ENCODE assay signal across 8 cellular contexts in genomic region chr12:70366581-70367267, GRCh38. TPM values are rescaled to one million over a fixed set of nuclear protein-coding genes. Genes with fewer than 3 reads are reported as not detected.
DNase-seq lines count a peak whose midpoint lies in the region; ATAC-seq and TF ChIP-seq lines count a peak whose summit lies in the region.

No MANE protein-coding gene starts in this region.

- H3K36me3 ChIP-seq in DOHH2 (ENCODE audit: control insufficient read depth, low read length): peaks cover 39% of the 10 kb centered on the region
- no peaks in the 10 kb centered on the region for H3K36me3 ChIP-seq in right atrium auricular region

- H3K27ac Mint-ChIP-seq in IgD-negative memory B cell: peak overlapping the region in 1 of 3 donors; percentile 24

- H3K36me3 Mint-ChIP-seq in IgD-negative memory B cell: no peaks in the 10 kb centered on the region

- H3K27me3 ChIP-seq in DOHH2 (ENCODE audit: control insufficient read depth, low read length) (no peaks in the 10 kb centered on the region; the same call in 1 of the 2 replicates), right atrium auricular region (no peaks in the 10 kb centered on the region)

- H3K4me3 ChIP-seq in DOHH2 (ENCODE audit: low read length) (peak overlapping the region; percentile 94), right atrium auricular region (peak overlapping the region; percentile 73 to 86)

- H3K27ac ChIP-seq in DOHH2 (ENCODE audit: low read depth, low read length) (peak overlapping the region; percentile 64), right atrium auricular region (peak overlapping the region; percentile 50 to 66)

- peak; percentile 13 for TF ChIP-seq CTCF in DOHH2 (IDR thresholded peaks at IDR 0.05; ENCODE audit: low read depth, low read length, poor library complexity, severe bottlenecking)
- TF ChIP-seq CTCF in right atrium auricular region (IDR thresholded peaks at IDR 0.05): no peak

- no peaks in the 10 kb centered on the region for H3K9me3 Mint-ChIP-seq in IgD-negative memory B cell

- H3K9me2 ChIP-seq in DOHH2 (replicated peaks; ENCODE audit: control insufficient read depth, low read length): no peaks in the 10 kb centered on the region

- H3K27me3 Mint-ChIP-seq in IgD-negative memory B cell: peaks cover 16% of the 10 kb centered on the region

- peak; percentile 59 for DNase-seq in T follicular helper cell (ENCODE audit: low read depth)
- peak; percentile 19 for DNase-seq in activated naive CD8-positive, alpha-beta T cell treated with anti-CD3 and anti-CD28 coated beads, Interleukin-2, amount 50 U/mL, for 16 hours (ENCODE audit: low read depth, low spot score)
- no peak for DNase-seq in right atrium auricular region (ENCODE audit: low spot score)
- peak; percentile 87 for DNase-seq in retina
- DNase-seq in OCI-M2 (lab: John Stamatoyannopoulos, UW; ENCODE audit: unreplicated experiment): no peak

- H3F3A ChIP-seq in DOHH2 (ENCODE audit: control insufficient read depth, insufficient read depth): peaks cover 25% of the 10 kb centered on the region

- H3K4me1 Mint-ChIP-seq in IgD-negative memory B cell: peaks cover 11 to 20% (median 19%) of the 10 kb centered on the region in 3 donors

- H3K9me3 ChIP-seq in DOHH2 (ENCODE audit: control insufficient read depth, insufficient read depth, low read length): no peaks in the 10 kb centered on the region
- H3K9me3 ChIP-seq in right atrium auricular region: no peaks in the 10 kb centered on the region

- H4K20me1 ChIP-seq in DOHH2 (ENCODE audit: control insufficient read depth, insufficient read depth, low read depth, low read length): 0 out of 2 replicates have a peak, but pooled peaks cover 7% of the 10 kb centered on the region

- H3K4me3 Mint-ChIP-seq in IgD-negative memory B cell: peak overlapping the region; percentile 89 to 98 (median 94)

- peak; percentile 42 for ATAC-seq in GM21529 (IDR thresholded peaks at IDR 0.05; ENCODE audit: unreplicated experiment)

- peak overlapping the region; percentile 97 for H3K4me2 ChIP-seq in DOHH2 (ENCODE audit: low read length)

- H3K79me2 ChIP-seq in DOHH2 (ENCODE audit: control insufficient read depth, low read length): peaks cover 63% of the 10 kb centered on the region

- peaks cover 51% of the 10 kb centered on the region for H3K4me1 ChIP-seq in DOHH2 (ENCODE audit: control insufficient read depth, low read length)
- H3K4me1 ChIP-seq in right atrium auricular region: peaks cover 0 to 9% of the 10 kb centered on the region in 2 donors

RNA-seq across cellular contexts. Expression of gene KCNMB4, which starts 0.6 kb away (rescaled TPM):
- polyA plus RNA-seq in IgD-negative memory B cell: 0.19 TPM
- 1 to 10 TPM; 2.8 to 3.2 TPM for total RNA-seq in right atrium auricular region

Comparison
In these comparisons a context has a peak if more than half of its experiments do, and no peak if none do; other contexts are left out.
1. DNase-seq: peak in T follicular helper cell (single experiment), activated naive CD8-positive, alpha-beta T cell treated with anti-CD3 and anti-CD28 coated beads, Interleukin-2, amount 50 U/mL, for 16 hours (single experiment) and retina (single experiment); none in right atrium auricular region (single experiment) and OCI-M2 (single experiment).